Comparison of ENCODE assay signal across 17 cellular contexts in the genomic region with DNA sequence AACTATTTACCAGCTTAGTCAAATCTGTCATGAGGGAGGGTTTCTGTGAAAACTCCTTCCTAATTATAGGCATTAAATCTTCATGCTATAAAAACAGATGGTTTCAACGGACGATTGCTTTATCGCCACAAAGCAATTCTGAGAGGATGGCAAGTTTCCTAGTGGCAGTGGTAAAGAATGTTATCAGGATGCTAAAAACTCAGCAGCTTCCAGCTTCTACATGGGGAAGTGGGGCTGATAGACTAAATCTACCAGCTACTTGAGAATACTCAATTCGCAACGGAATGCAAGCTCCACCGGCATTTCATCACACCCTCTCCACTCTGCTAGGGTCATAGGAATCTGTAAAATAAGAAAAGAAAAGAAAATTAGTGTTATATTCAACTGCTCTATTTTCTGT. TPM values are rescaled to one million over a fixed set of nuclear protein-coding genes. Genes with fewer than 3 reads are reported as not detected.
A peak's percentile ranks its signal among the peaks of the same experiment; 100 is the strongest.
DNase-seq lines count a peak whose midpoint lies in the region; ATAC-seq and TF ChIP-seq lines count a peak whose summit lies in the region.
"Had no signal": no experiment of that assay in that cellular context is flagged by ENCODE, and none has a peak within 500 bp of the region (broad histone marks: within the 10 kb centered on the region; RNA-seq: fewer than 3 reads in every experiment).

No MANE protein-coding gene starts in this region.

- intact Hi-C loops in activated T-helper 2 cell treated with anti-CD3 and anti-CD28 coated beads, Interferon-gamma antibody, Interleukin-2, Interleukin-4, amounts not matched to agents 10 μg/mL and 5 μg/mL and 100 μg/mL, durations not matched to agents 14 hours and 24 hours and 36 hours (cut with micrococcal nuclease), result loop anchor here (5.0 kb wide), 1 partner anchor 225 kb away; no protein-coding TSS in a partner anchor
- intact Hi-C loops in sciatic nerve (cut with DNase I), result loop anchor here (2.0 kb wide), 1 partner anchor 73 kb away; no protein-coding TSS in a partner anchor

- no peak overlapping the region for H3K9ac ChIP-seq in BLaER1

- H3K9me3 ChIP-seq in BLaER1, result no peaks in the 10 kb centered on the region
- H3K9me3 ChIP-seq: A549, SJSA1 had no signal

- H4K20me1 ChIP-seq in BLaER1, result no peaks in the 10 kb centered on the region

- no peak overlapping the region for H3K4me3 ChIP-seq in BLaER1
- H3K4me3 ChIP-seq: A549, SJSA1 had no signal

- H3K4me1 Mint-ChIP-seq in activated T-helper 2 cell treated with anti-CD3 and anti-CD28 coated beads, Interferon-gamma antibody, Interleukin-2, Interleukin-4, amounts not matched to agents 10 μg/mL and 5 μg/mL and 100 μg/mL, durations not matched to agents 14 hours and 24 hours and 36 hours (ENCODE audit: low read depth), result peaks cover 68% of the 10 kb centered on the region
- H3K4me1 Mint-ChIP-seq in type B pancreatic cell (ENCODE audit: unreplicated experiment), result peaks cover 32% of the 10 kb centered on the region
- H3K4me1 Mint-ChIP-seq: IgD-negative memory B cell had no signal

- no peaks in the 10 kb centered on the region for H3K9me3 Mint-ChIP-seq in activated T-helper 2 cell treated with anti-CD3 and anti-CD28 coated beads, Interferon-gamma antibody, Interleukin-2, Interleukin-4, amounts not matched to agents 10 μg/mL and 5 μg/mL and 100 μg/mL, durations not matched to agents 14 hours and 24 hours and 36 hours
- H3K9me3 Mint-ChIP-seq in type B pancreatic cell, result no peaks in the 10 kb centered on the region
- H3K9me3 Mint-ChIP-seq: H9, IgD-negative memory B cell had no signal

- H3K4me1 ChIP-seq in BLaER1, result peaks cover 16% of the 10 kb centered on the region
- H3K4me1 ChIP-seq: A549 had no signal

- no peaks in the 10 kb centered on the region for H3K27me3 ChIP-seq in BLaER1
- H3K27me3 ChIP-seq: SJSA1 had no signal

- no peaks in the 10 kb centered on the region for H3K36me3 ChIP-seq in BLaER1

- H3K27ac ChIP-seq in BLaER1, result no peak overlapping the region
- H3K27ac ChIP-seq: A549, SJSA1 had no signal

- peak overlapping the region; percentile 54 for H3K27ac Mint-ChIP-seq in activated T-helper 2 cell treated with anti-CD3 and anti-CD28 coated beads, Interferon-gamma antibody, Interleukin-2, Interleukin-4, amounts not matched to agents 10 μg/mL and 5 μg/mL and 100 μg/mL, durations not matched to agents 14 hours and 24 hours and 36 hours
- no peak overlapping the region for H3K27ac Mint-ChIP-seq in type B pancreatic cell
- H3K27ac Mint-ChIP-seq: CD4-positive, CD25-positive, alpha-beta regulatory T cell; H9; IgD-negative memory B cell had no signal

- no peak for TF ChIP-seq CTCF in type B pancreatic cell (conservative IDR thresholded peaks at IDR 0.05)

- H3K4me3 Mint-ChIP-seq in activated T-helper 2 cell treated with anti-CD3 and anti-CD28 coated beads, Interferon-gamma antibody, Interleukin-2, Interleukin-4, amounts not matched to agents 10 μg/mL and 5 μg/mL and 100 μg/mL, durations not matched to agents 14 hours and 24 hours and 36 hours (ENCODE audit: low read depth), result peak overlapping the region; percentile 65
- no peak overlapping the region for H3K4me3 Mint-ChIP-seq in type B pancreatic cell
- H3K4me3 Mint-ChIP-seq: CD4-positive, CD25-positive, alpha-beta regulatory T cell; H9; IgD-negative memory B cell had no signal

- peak; percentile 45 for ATAC-seq in sciatic nerve
- ATAC-seq: A549 had no signal

- H3K4me2 ChIP-seq in BLaER1, result peak overlapping the region; percentile 27
- H3K4me2 ChIP-seq: A549 had no signal

- peaks cover 27% of the 10 kb centered on the region for H3K36me3 Mint-ChIP-seq in activated T-helper 2 cell treated with anti-CD3 and anti-CD28 coated beads, Interferon-gamma antibody, Interleukin-2, Interleukin-4, amounts not matched to agents 10 μg/mL and 5 μg/mL and 100 μg/mL, durations not matched to agents 14 hours and 24 hours and 36 hours (ENCODE audit: low read depth)
- peaks cover 24% of the 10 kb centered on the region for H3K36me3 Mint-ChIP-seq in type B pancreatic cell
- H3K36me3 Mint-ChIP-seq: CD4-positive, CD25-positive, alpha-beta regulatory T cell; IgD-negative memory B cell had no signal

- DNase-seq in NOMO-1 treated with dmso at 0.1 percent for 144 hours (lab: John Stamatoyannopoulos, UW; ENCODE audit: unreplicated experiment), result peak; percentile 1
- no peak for DNase-seq in activated T-helper 2 cell treated with anti-CD3 and anti-CD28 coated beads, Interferon-gamma antibody, Interleukin-2, Interleukin-4, amounts not matched to agents 10 μg/mL and 5 μg/mL and 100 μg/mL, durations not matched to agents 14 hours and 24 hours and 36 hours (ENCODE audit: low spot score)
- peak; percentile 19 for DNase-seq in sciatic nerve (ENCODE audit: low spot score)
- no peak for DNase-seq in type B pancreatic cell (ENCODE audit: extremely low spot score, unreplicated experiment)
- DNase-seq in NCI-H2196 treated with DMSO at 0.1 percent for 48 hours (lab: John Stamatoyannopoulos, UW; ENCODE audit: unreplicated experiment), result no peak
- no peak for DNase-seq in NCI-H146 treated with DMSO at 0.1 percent for 48 hours (lab: John Stamatoyannopoulos, UW; ENCODE audit: unreplicated experiment)
- no peak for DNase-seq in NCI-H2081 (lab: John Stamatoyannopoulos, UW)
- DNase-seq: CD4-positive, CD25-positive, alpha-beta regulatory T cell; DMS53; H9; NCI-H1436 treated with DMSO at 0.1 percent for 48 hours; NCI-H2107; NCI-H774 had no signal

- H3K27me3 Mint-ChIP-seq in activated T-helper 2 cell treated with anti-CD3 and anti-CD28 coated beads, Interferon-gamma antibody, Interleukin-2, Interleukin-4, amounts not matched to agents 10 μg/mL and 5 μg/mL and 100 μg/mL, durations not matched to agents 14 hours and 24 hours and 36 hours (ENCODE audit: low read depth), result no peaks in the 10 kb centered on the region
- no peaks in the 10 kb centered on the region for H3K27me3 Mint-ChIP-seq in type B pancreatic cell

RNA-seq across cellular contexts. Expression of a gene that starts 41.8 kb away (rescaled TPM):
- 3.4 and 3.7 TPM in 2 replicates for total RNA-seq in activated T-helper 2 cell treated with anti-CD3 and anti-CD28 coated beads, Interferon-gamma antibody, Interleukin-2, Interleukin-4, amounts not matched to agents 10 μg/mL and 5 μg/mL and 100 μg/mL, durations not matched to agents 14 hours and 24 hours and 36 hours
- total RNA-seq in sciatic nerve, result 83.5 TPM
- 11.0 and 31.0 TPM in 2 replicates for total RNA-seq in type B pancreatic cell (ENCODE audit: low replicate concordance)

Comparison
In these comparisons a context has a peak if more than half of its experiments do, and no peak if none do; other contexts are left out.
1. DNase-seq: peak in NOMO-1 treated with dmso at 0.1 percent for 144 hours (single experiment) and sciatic nerve (single experiment); none in activated T-helper 2 cell treated with anti-CD3 and anti-CD28 coated beads, Interferon-gamma antibody, Interleukin-2, Interleukin-4, amounts not matched to agents 10 μg/mL and 5 μg/mL and 100 μg/mL, durations not matched to agents 14 hours and 24 hours and 36 hours (single experiment), type B pancreatic cell (single experiment), NCI-H2196 treated with DMSO at 0.1 percent for 48 hours (single experiment), NCI-H146 treated with DMSO at 0.1 percent for 48 hours (single experiment) and NCI-H2081 (0 of 2).